ENCODE assay signal across 8 cellular contexts in genomic region chr3:156812521-156813335, GRCh38. TPM values are rescaled to one million over a fixed set of nuclear protein-coding genes. Genes with fewer than 3 reads are reported as not detected.
DNase-seq lines count a peak whose midpoint lies in the region; ATAC-seq and TF ChIP-seq lines count a peak whose summit lies in the region.

No MANE protein-coding gene starts in this region.

- peak overlapping the region in 2 of 12 donors; percentile 5 to 15 for H3K27ac ChIP-seq in heart left ventricle
- H3K27ac ChIP-seq in right atrium auricular region = no peak overlapping the region
- peak overlapping the region; percentile 83 to 89 for H3K27ac ChIP-seq in esophagus (ENCODE audit: low read depth in 2 of 2, low read length in 1 of 2)
- no peak overlapping the region for H3K27ac ChIP-seq in upper lobe of right lung

- H3K36me3 ChIP-seq in heart left ventricle (no peaks in the 10 kb centered on the region), right atrium auricular region (no peaks in the 10 kb centered on the region), esophagus (ENCODE audit: control insufficient read depth in 2 of 2, insufficient read depth in 2 of 2, low read length in 1 of 2) (no peaks in the 10 kb centered on the region), upper lobe of right lung (no peaks in the 10 kb centered on the region)

- H3K4me3 ChIP-seq in heart left ventricle (no peak overlapping the region), right atrium auricular region (no peak overlapping the region), esophagus (ENCODE audit: low read depth in 1 of 2, low read length in 2 of 2) (no peak overlapping the region), upper lobe of right lung (no peak overlapping the region)

- WGBS in heart left ventricle, 4 donors = 64 to 73% (median 68%) methylated on average over 6 of the region's 6 CpGs
- WGBS in esophagus, 2 donors = 46 to 49% methylated on average over 6 of the region's 6 CpGs

- no peaks in the 10 kb centered on the region for H3K9me3 ChIP-seq in heart left ventricle
- H3K9me3 ChIP-seq in right atrium auricular region = no peaks in the 10 kb centered on the region
- no peaks in the 10 kb centered on the region for H3K9me3 ChIP-seq in esophagus (ENCODE audit: control insufficient read depth in 2 of 2, insufficient read depth in 1 of 2, low read depth in 1 of 2, low read length in 1 of 2)
- H3K9me3 ChIP-seq in upper lobe of right lung = no peaks in the 10 kb centered on the region

- peaks cover 0 to 29% (median 11%) of the 10 kb centered on the region in 12 donors for H3K4me1 ChIP-seq in heart left ventricle
- H3K4me1 ChIP-seq in right atrium auricular region = peaks cover 0 to 15% of the 10 kb centered on the region in 2 donors
- H3K4me1 ChIP-seq in esophagus (ENCODE audit: control insufficient read depth in 2 of 2, insufficient read depth in 2 of 2, low read length in 1 of 2) = peaks cover 0 to 4% of the 10 kb centered on the region in 2 donors
- peaks cover 6% of the 10 kb centered on the region for H3K4me1 ChIP-seq in upper lobe of right lung

- DNase-seq in heart left ventricle (no peak), right atrium auricular region (ENCODE audit: low spot score) (no peak), OCI-M1 (lab: John Stamatoyannopoulos, UW) (peak; percentile 67), upper lobe of right lung (no peak), GF-D8 (lab: John Stamatoyannopoulos, UW) (no peak), NCI-H1694 treated with DMSO at 0.1 percent for 48 hours (lab: John Stamatoyannopoulos, UW) (no peak)

- H3K27me3 ChIP-seq in heart left ventricle = no peaks in the 10 kb centered on the region
- no peaks in the 10 kb centered on the region for H3K27me3 ChIP-seq in right atrium auricular region
- H3K27me3 ChIP-seq in esophagus (ENCODE audit: control insufficient read depth in 1 of 2, insufficient read depth in 2 of 2, low read length in 2 of 2) = no peaks in the 10 kb centered on the region
- no peaks in the 10 kb centered on the region for H3K27me3 ChIP-seq in upper lobe of right lung

- ATAC-seq in heart left ventricle = peak in 3 of 4 donors; percentile 11 to 37 (median 33)
- peak; percentile 18 for ATAC-seq in upper lobe of right lung
- ATAC-seq in HG03175 (IDR thresholded peaks at IDR 0.05; ENCODE audit: unreplicated experiment) = no peak

- intact Hi-C loops in heart left ventricle (cut with DNase I) = loop anchor here in 5 of 10 donors (5.0 to 10.0 kb wide), 5 partner anchors 135 to 322 kb away; partner anchors contain the start of gene SSR3 (in 1 of the 5)
- intact Hi-C loops in upper lobe of right lung (cut with DNase I) = no loop called here

- no peak for TF ChIP-seq POLR2A in heart left ventricle (IDR thresholded peaks at IDR 0.05)

- TF ChIP-seq CTCF in heart left ventricle (IDR thresholded peaks at IDR 0.05) (no peak), right atrium auricular region (IDR thresholded peaks at IDR 0.05) (no peak), upper lobe of right lung (IDR thresholded peaks at IDR 0.05) (no peak)

RNA-seq across cellular contexts. Expression of gene LEKR1, which starts 13.4 kb away (rescaled TPM):
- total RNA-seq in heart left ventricle = 1 to 10 TPM in 5 of 9 donors, under 1 TPM in 3, not detected in 1; 0.23 to 1.8 (median 1.0) TPM
- polyA plus RNA-seq in heart left ventricle = under 1 TPM; 0.22 to 0.34 TPM
- total RNA-seq in right atrium auricular region = under 1 TPM; 0.20 to 0.70 TPM
- under 1 TPM; 0.21 to 0.33 TPM for polyA plus RNA-seq in esophagus
- total RNA-seq in upper lobe of right lung = 2.1 TPM

Comparison
In these comparisons a context has a peak if more than half of its experiments do, and no peak if none do; other contexts are left out.
1. H3K27ac ChIP-seq: peak in esophagus (2 of 2); none in right atrium auricular region (0 of 2) and upper lobe of right lung (single experiment).